31 cellular contexts compared by ENCODE assay signal in genomic region chr7:36707465-36707864, GRCh38. TPM values are rescaled to one million over a fixed set of nuclear protein-coding genes. Genes with fewer than 3 reads are reported as not detected.
DNase-seq lines count a peak whose midpoint lies in the region; ATAC-seq, FAIRE-seq and TF ChIP-seq lines count a peak whose summit lies in the region.
"Had no signal": no experiment of that assay in that cellular context is flagged by ENCODE, and none has a peak within 500 bp of the region (broad histone marks: within the 10 kb centered on the region; RNA-seq: fewer than 3 reads in every experiment).

No MANE protein-coding gene starts in this region.

- no peak for TF ChIP-seq CTCF in CD4-positive, alpha-beta T cell (IDR thresholded peaks at IDR 0.05)

- no peak overlapping the region for H3K4me3 Mint-ChIP-seq in activated T-cell treated with anti-CD3 and anti-CD28 coated beads, Interleukin-2, amount 50 U/mL, for 4 hours
- no peak overlapping the region for H3K4me3 Mint-ChIP-seq in activated naive CD8-positive, alpha-beta T cell treated with anti-CD3 and anti-CD28 coated beads for 36 hours
- H3K4me3 Mint-ChIP-seq in natural killer cell treated with Interleukin-12 subunit alpha and Interleukin-12 subunit beta and Interleukin-15 and Interleukin-18, amount 100 ng/mL, for 72 hours: peak overlapping the region; percentile 94
- no peak overlapping the region for H3K4me3 Mint-ChIP-seq in CD4-positive, alpha-beta T cell
- H3K4me3 Mint-ChIP-seq: CD4-positive, alpha-beta memory T cell; neural progenitor cell had no signal

- ATAC-seq in activated T-cell treated with anti-CD3 and anti-CD28 coated beads, Interleukin-2, amount 50 U/mL, for 4 hours: peak; percentile 60 to 62
- ATAC-seq in natural killer cell treated with Interleukin-12 subunit alpha and Interleukin-12 subunit beta and Interleukin-15 and Interleukin-18, amount 100 ng/mL, for 72 hours: peak; percentile 39 to 50
- no peak for ATAC-seq in CD4-positive, alpha-beta T cell (ENCODE audit: poor library complexity)
- ATAC-seq: A549, gastroesophageal sphincter, Panc1 had no signal

- no peak overlapping the region for H3K27ac ChIP-seq in CD4-positive, alpha-beta T cell (ENCODE audit: low read depth, low read length)
- H3K27ac ChIP-seq: A549, breast epithelium, gastroesophageal sphincter, GM23248, neural progenitor cell, skin epidermis, vagina, VCaP had no signal

- no peaks in the 10 kb centered on the region for H3K27me3 Mint-ChIP-seq in activated T-cell treated with anti-CD3 and anti-CD28 coated beads, Interleukin-2, amount 50 U/mL, for 4 hours (ENCODE audit: low read depth)
- H3K27me3 Mint-ChIP-seq in activated naive CD8-positive, alpha-beta T cell treated with anti-CD3 and anti-CD28 coated beads for 36 hours: no peaks in the 10 kb centered on the region
- H3K27me3 Mint-ChIP-seq in natural killer cell treated with Interleukin-12 subunit alpha and Interleukin-12 subunit beta and Interleukin-15 and Interleukin-18, amount 100 ng/mL, for 72 hours: no peaks in the 10 kb centered on the region
- H3K27me3 Mint-ChIP-seq in CD4-positive, alpha-beta T cell: no peaks in the 10 kb centered on the region

- H3K27me3 ChIP-seq in CD4-positive, alpha-beta T cell (ENCODE audit: control insufficient read depth, insufficient read depth, low read length): no peaks in the 10 kb centered on the region
- H3K27me3 ChIP-seq: breast epithelium, gastroesophageal sphincter, neural progenitor cell, pancreas, vagina had no signal

- H3K9me3 ChIP-seq in CD4-positive, alpha-beta T cell (ENCODE audit: control insufficient read depth, low read length): peaks cover 7% of the 10 kb centered on the region
- H3K9me3 ChIP-seq: A549, pancreas, vagina had no signal

- peaks cover 17% of the 10 kb centered on the region for H3K9me3 Mint-ChIP-seq in activated T-cell treated with anti-CD3 and anti-CD28 coated beads, Interleukin-2, amount 50 U/mL, for 4 hours
- peaks cover 35% of the 10 kb centered on the region for H3K9me3 Mint-ChIP-seq in activated naive CD8-positive, alpha-beta T cell treated with anti-CD3 and anti-CD28 coated beads for 36 hours
- peaks cover 11% of the 10 kb centered on the region for H3K9me3 Mint-ChIP-seq in natural killer cell treated with Interleukin-12 subunit alpha and Interleukin-12 subunit beta and Interleukin-15 and Interleukin-18, amount 100 ng/mL, for 72 hours
- peaks cover 19% of the 10 kb centered on the region for H3K9me3 Mint-ChIP-seq in CD4-positive, alpha-beta T cell

- peak; percentile 60 for FAIRE-seq in RCC 7860 (lab: Jason Lieb, UNC)
- FAIRE-seq: A549, colon, pancreas had no signal

- peaks cover 14% of the 10 kb centered on the region for H3K36me3 Mint-ChIP-seq in activated T-cell treated with anti-CD3 and anti-CD28 coated beads, Interleukin-2, amount 50 U/mL, for 4 hours (ENCODE audit: insufficient read depth)
- peaks cover 85% of the 10 kb centered on the region for H3K36me3 Mint-ChIP-seq in activated naive CD8-positive, alpha-beta T cell treated with anti-CD3 and anti-CD28 coated beads for 36 hours
- H3K36me3 Mint-ChIP-seq in natural killer cell treated with Interleukin-12 subunit alpha and Interleukin-12 subunit beta and Interleukin-15 and Interleukin-18, amount 100 ng/mL, for 72 hours: peaks cover 80% of the 10 kb centered on the region
- peaks cover 86% of the 10 kb centered on the region for H3K36me3 Mint-ChIP-seq in CD4-positive, alpha-beta T cell (ENCODE audit: low read depth)
- H3K36me3 Mint-ChIP-seq: neural progenitor cell had no signal

- peaks cover 41% of the 10 kb centered on the region for H3K4me1 Mint-ChIP-seq in activated T-cell treated with anti-CD3 and anti-CD28 coated beads, Interleukin-2, amount 50 U/mL, for 4 hours (ENCODE audit: low read depth)
- H3K4me1 Mint-ChIP-seq in activated naive CD8-positive, alpha-beta T cell treated with anti-CD3 and anti-CD28 coated beads for 36 hours: peaks cover 54% of the 10 kb centered on the region
- H3K4me1 Mint-ChIP-seq in natural killer cell treated with Interleukin-12 subunit alpha and Interleukin-12 subunit beta and Interleukin-15 and Interleukin-18, amount 100 ng/mL, for 72 hours (ENCODE audit: low read depth in 2 of 2): peaks cover 90 to 98% of the 10 kb centered on the region in 2 donors
- peaks cover 33% of the 10 kb centered on the region for H3K4me1 Mint-ChIP-seq in CD4-positive, alpha-beta T cell (ENCODE audit: low read depth)
- H3K4me1 Mint-ChIP-seq: neural progenitor cell had no signal

- intact Hi-C loops in CD4-positive, alpha-beta T cell (cut with DNase I, micrococcal nuclease): no loop called here

- DNase-seq in activated T-cell treated with anti-CD3 and anti-CD28 coated beads, Interleukin-2, amount 50 U/mL, for 4 hours: no peak
- DNase-seq in activated T-cell treated with anti-CD3 and anti-CD28 coated beads, Interleukin-2, amount 50 U/mL, for 48 hours: no peak
- DNase-seq in RCC 7860 (ENCODE audit: low spot score) (no peak), NCI-H748 treated with DMSO at 0.1 percent for 48 hours (lab: John Stamatoyannopoulos, UW) (no peak), T1000 (lab: John Stamatoyannopoulos, UW) (no peak)
- no peak for DNase-seq in activated naive CD8-positive, alpha-beta T cell treated with anti-CD3 and anti-CD28 coated beads for 36 hours
- no peak for DNase-seq in natural killer cell treated with Interleukin-12 subunit alpha and Interleukin-12 subunit beta and Interleukin-15 and Interleukin-18, amount 100 ng/mL, for 72 hours (ENCODE audit: low spot score)
- DNase-seq in CD4-positive, alpha-beta T cell: no peak
- DNase-seq: activated CD4-positive, alpha-beta T cell treated with anti-CD3 and anti-CD28 coated beads for 48 hours; activated gamma-delta T cell treated with Interleukin-2 at 50 U/mL for 16 hours; anterior cingulate cortex; CD4-positive, alpha-beta memory T cell; GM23248; hypothalamus; Karpas-422; NCI-H1436 treated with DMSO at 0.1 percent for 48 hours; NCI-H226; NCI-H526 treated with DMSO at 0.1 percent for 48 hours; pancreas; SHP77; stimulated activated naive CD4-positive, alpha-beta T cell treated with Interleukin-2 at 50 U/mL for 16 hours had no signal

- peak overlapping the region; percentile 92 for H3K27ac Mint-ChIP-seq in activated naive CD8-positive, alpha-beta T cell treated with anti-CD3 and anti-CD28 coated beads for 36 hours
- H3K27ac Mint-ChIP-seq in natural killer cell treated with Interleukin-12 subunit alpha and Interleukin-12 subunit beta and Interleukin-15 and Interleukin-18, amount 100 ng/mL, for 72 hours: peak overlapping the region; percentile 96 to 97
- H3K27ac Mint-ChIP-seq in CD4-positive, alpha-beta T cell: no peak overlapping the region
- H3K27ac Mint-ChIP-seq: neural progenitor cell had no signal

- CTCF ChIA-PET in CD4-positive, alpha-beta T cell (lab: Charles Lee): no interaction called here

- POLR2A ChIA-PET in CD4-positive, alpha-beta T cell (lab: Charles Lee): interaction anchor here (1.2 kb wide), 1 partner anchor 68 kb away, joined by 3 read pairs; no protein-coding TSS in a partner anchor

RNA-seq across cellular contexts. Expression of gene AOAH, which starts 16.8 kb away (rescaled TPM):
- 10 to 100 TPM in 1 of 3 donors, 1 to 10 TPM in 2; 5.5 to 14.3 (median 9.6) TPM for total RNA-seq in activated T-cell treated with anti-CD3 and anti-CD28 coated beads, Interleukin-2, amount 50 U/mL, for 4 hours
- 1 to 10 TPM; 5.3 to 7.1 TPM for total RNA-seq in activated naive CD8-positive, alpha-beta T cell treated with anti-CD3 and anti-CD28 coated beads for 36 hours
- 100 to 1,000 TPM; 108 to 136 TPM for total RNA-seq in natural killer cell treated with Interleukin-12 subunit alpha and Interleukin-12 subunit beta and Interleukin-15 and Interleukin-18, amount 100 ng/mL, for 72 hours
- 10 to 100 TPM; 27.5 to 30.3 TPM for total RNA-seq in CD4-positive, alpha-beta T cell
- total RNA-seq: fibroblast of lung, GM23248 had no signal
